ENCODE assay signal across 8 cellular contexts in genomic region chr3:143847787-143848631, GRCh38. TPM values are rescaled to one million over a fixed set of nuclear protein-coding genes. Genes with fewer than 3 reads are reported as not detected.
A peak's percentile ranks its signal among the peaks of the same experiment; 100 is the strongest.
DNase-seq lines count a peak whose midpoint lies in the region; ATAC-seq, FAIRE-seq and TF ChIP-seq lines count a peak whose summit lies in the region.

Gene SLC9A9 (minus strand): TSS chr3:143848468. CDS start chr3:143848322, 146 bp downstream.

- no peak for TF ChIP-seq CTCF in GM23338 (conservative IDR thresholded peaks at IDR 0.05; ENCODE audit: low read depth in 2 of 2)

- H3K36me3 Mint-ChIP-seq in GM23338 (ENCODE audit: low read depth) (no peaks in the 10 kb centered on the region), T-helper 17 cell (ENCODE audit: low read depth) (peaks cover 2% of the 10 kb centered on the region)
- peaks cover 4% of the 10 kb centered on the region for H3K36me3 Mint-ChIP-seq in central memory CD8-positive, alpha-beta T cell (ENCODE audit: insufficient read depth)

- H3K27me3 ChIP-seq in GM23338 (ENCODE audit: insufficient read depth): no peaks in the 10 kb centered on the region

- FAIRE-seq in islet of Langerhans (lab: Jason Lieb, UNC): peak; percentile 56

- H3K4me3 ChIP-seq in GM23338 (peak within 1 kb of the TSS; percentile 26), skin epidermis (peak within 1 kb of the TSS; percentile 40 to 66 (median 57))

- H3K4me2 ChIP-seq in GM23338: peak within 1 kb of the TSS; percentile 64

- H3K27ac ChIP-seq in GM23338 (ENCODE audit: low read depth): peak within 1 kb of the TSS; percentile 24
- H3K27ac ChIP-seq in skin epidermis: peak within 1 kb of the TSS in 20 of 21 experiments; percentile 10 to 87 (median 65)

- H3F3A ChIP-seq in GM23338 (replicated peaks; ENCODE audit: low read depth): no peaks in the 10 kb centered on the region

- H3K9me2 ChIP-seq in GM23338 (ENCODE audit: insufficient read depth): peaks cover 12% of the 10 kb centered on the region; the same call in 1 of the 2 replicates

- peaks cover 23% of the 10 kb centered on the region for H3K4me1 ChIP-seq in GM23338 (ENCODE audit: insufficient read depth)

- H3K9me3 Mint-ChIP-seq in GM23338: no peaks in the 10 kb centered on the region
- H3K9me3 Mint-ChIP-seq in central memory CD8-positive, alpha-beta T cell: no peaks in the 10 kb centered on the region

- no peaks in the 10 kb centered on the region for H3K79me2 ChIP-seq in GM23338 (replicated peaks; ENCODE audit: insufficient read depth)

- peak; percentile 82 for ATAC-seq in GM23338
- ATAC-seq in T-helper 17 cell: peak; percentile 87
- peak; percentile 90 for ATAC-seq in central memory CD8-positive, alpha-beta T cell (replicated peaks; ENCODE audit: extremely low read depth, poor library complexity, severe bottlenecking)

- H3K4me3 Mint-ChIP-seq in GM23338 (peak within 1 kb of the TSS; percentile 61), T-helper 17 cell (peak within 1 kb of the TSS; percentile 99)
- H3K4me3 Mint-ChIP-seq in central memory CD8-positive, alpha-beta T cell: peak within 1 kb of the TSS; percentile 100

- H3K27me3 Mint-ChIP-seq in GM23338 (ENCODE audit: insufficient read depth, low read depth, poor library complexity) (peaks cover 6% of the 10 kb centered on the region), T-helper 17 cell (no peaks in the 10 kb centered on the region)
- H3K27me3 Mint-ChIP-seq in central memory CD8-positive, alpha-beta T cell: no peaks in the 10 kb centered on the region

- H2AFZ ChIP-seq in GM23338: peak within 1 kb of the TSS; percentile 67

- H3K9me3 ChIP-seq in T-helper 17 cell (ENCODE audit: control insufficient read depth, low read length, poor library complexity, severe bottlenecking): no peaks in the 10 kb centered on the region

- H3K36me3 ChIP-seq in GM23338 (ENCODE audit: insufficient read depth): no peaks in the 10 kb centered on the region

- no peaks in the 10 kb centered on the region for H4K20me1 ChIP-seq in GM23338 (replicated peaks; ENCODE audit: insufficient read depth)

- H3K4me1 Mint-ChIP-seq in GM23338 (peaks cover 31% of the 10 kb centered on the region), T-helper 17 cell (peaks cover 40% of the 10 kb centered on the region)
- H3K4me1 Mint-ChIP-seq in central memory CD8-positive, alpha-beta T cell: peaks cover 57% of the 10 kb centered on the region

- peak; percentile 6 for DNase-seq in NCI-H2029 (lab: John Stamatoyannopoulos, UW)
- DNase-seq in NCI-H2029 treated with DMSO at 0.1 percent for 48 hours (lab: John Stamatoyannopoulos, UW): no peak
- peak; percentile 54 for DNase-seq in GM23338 (ENCODE audit: low spot score)
- DNase-seq in LHCN-M2 (ENCODE audit: low read depth): peak; percentile 85
- DNase-seq in T-helper 17 cell: peak in 2 of 3 donors; percentile 8 to 19
- peak; percentile 10 to 13 for DNase-seq in central memory CD8-positive, alpha-beta T cell (ENCODE audit: low spot score in 2 of 2)

- peak within 1 kb of the TSS; percentile 41 for H3K27ac Mint-ChIP-seq in GM23338
- H3K27ac Mint-ChIP-seq in T-helper 17 cell: peak within 1 kb of the TSS; percentile 96
- peak within 1 kb of the TSS; percentile 97 for H3K27ac Mint-ChIP-seq in central memory CD8-positive, alpha-beta T cell (ENCODE audit: low read depth)

TF ChIP-seq in GM23338, 12 proteins besides CTCF, POLR2A, EP300 and RAD21:
- no peak for TF ChIP-seq EZH2phosphoT487 (IDR thresholded peaks at IDR 0.05; ENCODE audit: unreplicated experiment)
- no peak for TF ChIP-seq STAT1 (IDR thresholded peaks at IDR 0.05; ENCODE audit: unreplicated experiment)
- TF ChIP-seq CREB1 (CRISPR knock-in tag; IDR thresholded peaks at IDR 0.05; ENCODE audit: low read depth): no peak
- TF ChIP-seq NANOG (IDR thresholded peaks at IDR 0.05; ENCODE audit: borderline replicate concordance): no peak
- no peak for TF ChIP-seq JUNB (IDR thresholded peaks at IDR 0.05; ENCODE audit: unreplicated experiment)
- TF ChIP-seq ZNF331 (CRISPR knock-in tag; IDR thresholded peaks at IDR 0.05; ENCODE audit: low read depth): no peak
- no peak for TF ChIP-seq POLR2AphosphoS5 (IDR thresholded peaks at IDR 0.05; ENCODE audit: low read depth)

RNA-seq across cellular contexts. Expression of gene SLC9A9, which starts in this region (rescaled TPM):
- 0.93 and 1.6 TPM in 2 replicates for total RNA-seq in GM23338 (2014; rRNA removed; shearing (Covaris generic))
- 0.66 and 1.3 TPM in 2 replicates for polyA plus RNA-seq in GM23338 (2016; fragmentation: Nextera tagmentation; extraction: Ambion mirVana)
- total RNA-seq in LHCN-M2 (2014; rRNA removed): 7.9 and 8.4 TPM in 2 replicates
- 3.6 TPM for polyA plus RNA-seq in LHCN-M2 (2012)
- 10 to 100 TPM; 25.3 to 31.8 TPM for total RNA-seq in T-helper 17 cell

Comparison
In these comparisons a context has a peak if more than half of its experiments do, and no peak if none do; other contexts are left out.
1. H3K27ac Mint-ChIP-seq: peak in every context shown above with its lines; median percentile 97 in central memory CD8-positive, alpha-beta T cell; 96 in T-helper 17 cell; 41 in GM23338.